ENCODE assay signal across 24 cellular contexts in genomic region chr1:59066231-59066630, GRCh38.
"Had no signal": no experiment of that assay in that cellular context is flagged by ENCODE, and none has a peak within 500 bp of the region (broad histone marks: within the 10 kb centered on the region; RNA-seq: fewer than 3 reads in every experiment).

No MANE protein-coding gene starts in this region.

- H3K9me3 Mint-ChIP-seq: naive thymus-derived CD4-positive, alpha-beta T cell; nephron; neural progenitor cell; stimulated activated naive B cell treated with anti-CD40 and anti-IgM and Interleukin-4, amounts not matched to agents 10 μg/mL and 1 μg/mL and 100 μg/mL, for 72 hours; stimulated activated naive CD8-positive, alpha-beta T cell treated with anti-CD3 and anti-CD28 coated beads, Interleukin-15, Interleukin-2, amounts not matched to agents 100 ng/mL and 50 ng/mL, for 24 hours had no signal

- H3K9me3 ChIP-seq: esophagus muscularis mucosa, gastroesophageal sphincter, heart left ventricle, left lung, prostate gland, spleen, thoracic aorta, tibial nerve, upper lobe of left lung had no signal

- H3K9ac ChIP-seq: neural progenitor cell had no signal

- H3K4me2 ChIP-seq: hepatocyte, neural progenitor cell had no signal

- ATAC-seq: foreskin keratinocyte; gastroesophageal sphincter; heart left ventricle; left cardiac atrium; left lung; naive thymus-derived CD4-positive, alpha-beta T cell; right cardiac atrium; stimulated activated naive B cell treated with anti-CD40 and anti-IgM and Interleukin-4, amounts not matched to agents 10 μg/mL and 1 μg/mL and 100 μg/mL, for 72 hours had no signal

- H3K27ac Mint-ChIP-seq: neural progenitor cell; stimulated activated naive B cell treated with anti-CD40 and anti-IgM and Interleukin-4, amounts not matched to agents 10 μg/mL and 1 μg/mL and 100 μg/mL, for 72 hours; stimulated activated naive CD8-positive, alpha-beta T cell treated with anti-CD3 and anti-CD28 coated beads, Interleukin-15, Interleukin-2, amounts not matched to agents 100 ng/mL and 50 ng/mL, for 24 hours had no signal

- H3K36me3 ChIP-seq: esophagus muscularis mucosa, gastroesophageal sphincter, heart left ventricle, left lung, neural progenitor cell, prostate gland, spleen, thoracic aorta, tibial nerve, upper lobe of left lung had no signal

- H3K27ac ChIP-seq: dorsolateral prefrontal cortex, epithelial cell of prostate, esophagus muscularis mucosa, foreskin keratinocyte, gastroesophageal sphincter, heart left ventricle, hepatocyte, left lung, neural progenitor cell, prostate gland, skin epidermis, spleen, thoracic aorta, tibial nerve, upper lobe of left lung had no signal

- H3K4me3 Mint-ChIP-seq: naive thymus-derived CD4-positive, alpha-beta T cell; nephron; neural progenitor cell; stimulated activated naive B cell treated with anti-CD40 and anti-IgM and Interleukin-4, amounts not matched to agents 10 μg/mL and 1 μg/mL and 100 μg/mL, for 72 hours; stimulated activated naive CD8-positive, alpha-beta T cell treated with anti-CD3 and anti-CD28 coated beads, Interleukin-15, Interleukin-2, amounts not matched to agents 100 ng/mL and 50 ng/mL, for 24 hours had no signal

- H2AFZ ChIP-seq: hepatocyte, neural progenitor cell had no signal

- H3K36me3 Mint-ChIP-seq: neural progenitor cell had no signal

- H3K27me3 Mint-ChIP-seq: naive thymus-derived CD4-positive, alpha-beta T cell; stimulated activated naive B cell treated with anti-CD40 and anti-IgM and Interleukin-4, amounts not matched to agents 10 μg/mL and 1 μg/mL and 100 μg/mL, for 72 hours; stimulated activated naive CD8-positive, alpha-beta T cell treated with anti-CD3 and anti-CD28 coated beads, Interleukin-15, Interleukin-2, amounts not matched to agents 100 ng/mL and 50 ng/mL, for 24 hours had no signal

- H3K79me2 ChIP-seq: hepatocyte had no signal

- H3K4me3 ChIP-seq: dorsolateral prefrontal cortex, esophagus muscularis mucosa, gastroesophageal sphincter, heart left ventricle, hepatocyte, left lung, neural progenitor cell, prostate gland, skin epidermis, spleen, thoracic aorta, tibial nerve, upper lobe of left lung had no signal

- DNase-seq: dorsolateral prefrontal cortex; effector CD4-positive, alpha-beta T cell; foreskin keratinocyte; heart left ventricle; left cardiac atrium; left lung; mesendoderm; midbrain; naive thymus-derived CD4-positive, alpha-beta T cell; right cardiac atrium; spleen; stimulated activated naive B cell treated with anti-CD40 and anti-IgM and Interleukin-4, amounts not matched to agents 10 μg/mL and 1 μg/mL and 100 μg/mL, for 72 hours; upper lobe of left lung had no signal

- H3K27me3 ChIP-seq: dorsolateral prefrontal cortex, esophagus muscularis mucosa, foreskin keratinocyte, gastroesophageal sphincter, heart left ventricle, hepatocyte, left lung, neural progenitor cell, spleen, tibial nerve, upper lobe of left lung had no signal
